ENCODE assay signal across 8 cellular contexts in genomic region chr7:80060218-80060806, GRCh38.
DNase-seq lines count a peak whose midpoint lies in the region; ATAC-seq and TF ChIP-seq lines count a peak whose summit lies in the region.
"Had no signal": no experiment of that assay in that cellular context is flagged by ENCODE, and none has a peak within 500 bp of the region (broad histone marks: within the 10 kb centered on the region; RNA-seq: fewer than 3 reads in every experiment).

No MANE protein-coding gene starts in this region.

- peak; percentile 25 for DNase-seq in GM04504 (ENCODE audit: low read depth)
- DNase-seq in Kasumi-1 (lab: John Stamatoyannopoulos, UW): peak; percentile 64 to 79
- DNase-seq in RKO (ENCODE audit: low spot score): peak; percentile 73
- DNase-seq in fibroblast of mammary gland (ENCODE audit: low read depth): peak; percentile 77
- peak; percentile 18 for DNase-seq in retina
- no peak for DNase-seq in natural killer cell treated with Interleukin-12 subunit alpha and Interleukin-12 subunit beta and Interleukin-15 and Interleukin-18, amount 100 ng/mL, for 72 hours (ENCODE audit: low spot score)
- no peak for DNase-seq in activated T-helper 1 cell treated with anti-CD3 and anti-CD28 coated beads, Interleukin-12 subunit alpha, Interleukin-12 subunit beta, Interleukin-2, Interleukin-4 antibody, amounts not matched to agents 30 ng/mL and 10 ng/mL and 1 ng/mL, durations not matched to agents 14 hours and 24 hours and 36 hours (ENCODE audit: low spot score)
- DNase-seq: activated B cell treated with CpG ODN at 0.5 μM for 24 hours had no signal

- H3K4me1 Mint-ChIP-seq in natural killer cell treated with Interleukin-12 subunit alpha and Interleukin-12 subunit beta and Interleukin-15 and Interleukin-18, amount 100 ng/mL, for 72 hours (ENCODE audit: low read depth in 2 of 2): no peaks in the 10 kb centered on the region
- no peaks in the 10 kb centered on the region for H3K4me1 Mint-ChIP-seq in activated T-helper 1 cell treated with anti-CD3 and anti-CD28 coated beads, Interleukin-12 subunit alpha, Interleukin-12 subunit beta, Interleukin-2, Interleukin-4 antibody, amounts not matched to agents 30 ng/mL and 10 ng/mL and 1 ng/mL, durations not matched to agents 14 hours and 24 hours and 36 hours (ENCODE audit: low read depth)
- H3K4me1 Mint-ChIP-seq: activated B cell treated with CpG ODN at 0.5 μM for 24 hours had no signal

- H3K4me3 ChIP-seq in fibroblast of mammary gland (ENCODE audit: control insufficient read depth, low read depth, low read length): no peak overlapping the region

- H3K27me3 Mint-ChIP-seq in natural killer cell treated with Interleukin-12 subunit alpha and Interleukin-12 subunit beta and Interleukin-15 and Interleukin-18, amount 100 ng/mL, for 72 hours: no peaks in the 10 kb centered on the region
- H3K27me3 Mint-ChIP-seq in activated T-helper 1 cell treated with anti-CD3 and anti-CD28 coated beads, Interleukin-12 subunit alpha, Interleukin-12 subunit beta, Interleukin-2, Interleukin-4 antibody, amounts not matched to agents 30 ng/mL and 10 ng/mL and 1 ng/mL, durations not matched to agents 14 hours and 24 hours and 36 hours (ENCODE audit: insufficient read depth): no peaks in the 10 kb centered on the region
- H3K27me3 Mint-ChIP-seq: activated B cell treated with CpG ODN at 0.5 μM for 24 hours had no signal

- ATAC-seq in natural killer cell treated with Interleukin-12 subunit alpha and Interleukin-12 subunit beta and Interleukin-15 and Interleukin-18, amount 100 ng/mL, for 72 hours: no peak

- no peak overlapping the region for H3K27ac Mint-ChIP-seq in natural killer cell treated with Interleukin-12 subunit alpha and Interleukin-12 subunit beta and Interleukin-15 and Interleukin-18, amount 100 ng/mL, for 72 hours
- no peak overlapping the region for H3K27ac Mint-ChIP-seq in activated T-helper 1 cell treated with anti-CD3 and anti-CD28 coated beads, Interleukin-12 subunit alpha, Interleukin-12 subunit beta, Interleukin-2, Interleukin-4 antibody, amounts not matched to agents 30 ng/mL and 10 ng/mL and 1 ng/mL, durations not matched to agents 14 hours and 24 hours and 36 hours
- H3K27ac Mint-ChIP-seq: activated B cell treated with CpG ODN at 0.5 μM for 24 hours had no signal

- no peak overlapping the region for H3K4me3 Mint-ChIP-seq in natural killer cell treated with Interleukin-12 subunit alpha and Interleukin-12 subunit beta and Interleukin-15 and Interleukin-18, amount 100 ng/mL, for 72 hours
- no peak overlapping the region for H3K4me3 Mint-ChIP-seq in activated T-helper 1 cell treated with anti-CD3 and anti-CD28 coated beads, Interleukin-12 subunit alpha, Interleukin-12 subunit beta, Interleukin-2, Interleukin-4 antibody, amounts not matched to agents 30 ng/mL and 10 ng/mL and 1 ng/mL, durations not matched to agents 14 hours and 24 hours and 36 hours
- H3K4me3 Mint-ChIP-seq: activated B cell treated with CpG ODN at 0.5 μM for 24 hours had no signal

- TF ChIP-seq CTCF in fibroblast of mammary gland (conservative IDR thresholded peaks at IDR 0.05; ENCODE audit: control insufficient read depth, insufficient read depth, low read depth, low read length): peak; percentile 47

- intact Hi-C loops in activated T-helper 1 cell treated with anti-CD3 and anti-CD28 coated beads, Interleukin-12 subunit alpha, Interleukin-12 subunit beta, Interleukin-2, Interleukin-4 antibody, amounts not matched to agents 30 ng/mL and 10 ng/mL and 1 ng/mL, durations not matched to agents 14 hours and 24 hours and 36 hours (cut with micrococcal nuclease): loop anchor here (1.0 kb wide), 3 partner anchors 332 to 599 kb away; no protein-coding TSS in a partner anchor

- H3K36me3 Mint-ChIP-seq in natural killer cell treated with Interleukin-12 subunit alpha and Interleukin-12 subunit beta and Interleukin-15 and Interleukin-18, amount 100 ng/mL, for 72 hours: peaks cover 6% of the 10 kb centered on the region
- no peaks in the 10 kb centered on the region for H3K36me3 Mint-ChIP-seq in activated T-helper 1 cell treated with anti-CD3 and anti-CD28 coated beads, Interleukin-12 subunit alpha, Interleukin-12 subunit beta, Interleukin-2, Interleukin-4 antibody, amounts not matched to agents 30 ng/mL and 10 ng/mL and 1 ng/mL, durations not matched to agents 14 hours and 24 hours and 36 hours (ENCODE audit: low read depth)

- peaks cover 1% of the 10 kb centered on the region for H3K9me3 Mint-ChIP-seq in natural killer cell treated with Interleukin-12 subunit alpha and Interleukin-12 subunit beta and Interleukin-15 and Interleukin-18, amount 100 ng/mL, for 72 hours
- peaks cover under 1% of the 10 kb centered on the region for H3K9me3 Mint-ChIP-seq in activated T-helper 1 cell treated with anti-CD3 and anti-CD28 coated beads, Interleukin-12 subunit alpha, Interleukin-12 subunit beta, Interleukin-2, Interleukin-4 antibody, amounts not matched to agents 30 ng/mL and 10 ng/mL and 1 ng/mL, durations not matched to agents 14 hours and 24 hours and 36 hours
- H3K9me3 Mint-ChIP-seq: activated B cell treated with CpG ODN at 0.5 μM for 24 hours had no signal

Comparison
In these comparisons a context has a peak if more than half of its experiments do, and no peak if none do; other contexts are left out.
1. DNase-seq: peak in GM04504 (single experiment), Kasumi-1 (2 of 2), RKO (single experiment), fibroblast of mammary gland (single experiment) and retina (single experiment); none in natural killer cell treated with Interleukin-12 subunit alpha and Interleukin-12 subunit beta and Interleukin-15 and Interleukin-18, amount 100 ng/mL, for 72 hours (single experiment) and activated T-helper 1 cell treated with anti-CD3 and anti-CD28 coated beads, Interleukin-12 subunit alpha, Interleukin-12 subunit beta, Interleukin-2, Interleukin-4 antibody, amounts not matched to agents 30 ng/mL and 10 ng/mL and 1 ng/mL, durations not matched to agents 14 hours and 24 hours and 36 hours (single experiment).